17 cellular contexts compared by ENCODE assay signal in genomic region chr5:178690208-178690607, GRCh38.
"Had no signal": no experiment of that assay in that cellular context is flagged by ENCODE, and none has a peak within 500 bp of the region (broad histone marks: within the 10 kb centered on the region; RNA-seq: fewer than 3 reads in every experiment).

No MANE protein-coding gene starts in this region.

- H3K4me1 ChIP-seq: adrenal gland, heart left ventricle, left ventricle myocardium inferior, tibial artery had no signal

- H3K27me3 Mint-ChIP-seq: progenitor cell of endocrine pancreas had no signal

- H3K27me3 ChIP-seq: adrenal gland, heart left ventricle, tibial artery had no signal

- DNase-seq: activated CD4-positive, alpha-beta T cell treated with anti-CD3 and anti-CD28 coated beads for 1 hour; activated CD4-positive, alpha-beta T cell treated with anti-CD3 and anti-CD28 coated beads, Interleukin-2, amount 50 U/mL, for 48 hours; activated gamma-delta T cell treated with Interleukin-2 at 50 U/mL for 16 hours; adrenal gland; effector memory CD8-positive, alpha-beta T cell; foreskin fibroblast; heart left ventricle; left ventricle myocardium inferior; stimulated activated CD4-positive, alpha-beta T cell treated with anti-CD3 and anti-CD28 coated beads, Interleukin-2, amount 100 ng/mL, for 24 hours; stimulated activated naive CD8-positive, alpha-beta T cell treated with anti-CD3 and anti-CD28 coated beads, Interleukin-15, Interleukin-2, amounts not matched to agents 100 U/mL and 50 U/mL, for 24 hours; substantia nigra; T-helper 2 cell; tibial artery; WERI-Rb-1 had no signal

- ATAC-seq: activated naive CD4-positive, alpha-beta T cell treated with anti-CD3 and anti-CD28 coated beads, Interleukin-2, amount 50 U/mL, for 72 hours; effector memory CD8-positive, alpha-beta T cell; heart left ventricle; stimulated activated naive CD8-positive, alpha-beta T cell treated with anti-CD3 and anti-CD28 coated beads, Interleukin-15, Interleukin-2, amounts not matched to agents 100 U/mL and 50 U/mL, for 24 hours had no signal

- H3K36me3 ChIP-seq: adrenal gland, heart left ventricle, left ventricle myocardium inferior, tibial artery, WERI-Rb-1 had no signal

- H3K4me3 ChIP-seq: adrenal gland, heart left ventricle, left ventricle myocardium inferior, tibial artery had no signal

- H3K9me3 Mint-ChIP-seq: effector memory CD8-positive, alpha-beta T cell had no signal

- H3K27ac Mint-ChIP-seq: activated naive CD4-positive, alpha-beta T cell treated with anti-CD3 and anti-CD28 coated beads, Interleukin-2, amount 50 U/mL, for 72 hours; activated T-helper 1 cell treated with anti-CD3 and anti-CD28 coated beads, Interleukin-12 subunit alpha, Interleukin-12 subunit beta, Interleukin-2, Interleukin-4 antibody, amounts not matched to agents 30 ng/mL and 10 ng/mL and 1 ng/mL, durations not matched to agents 14 hours and 24 hours and 36 hours; effector memory CD8-positive, alpha-beta T cell; progenitor cell of endocrine pancreas had no signal

- H3K27ac ChIP-seq: adrenal gland, heart left ventricle, left ventricle myocardium inferior, tibial artery, WERI-Rb-1 had no signal

- H3K4me3 Mint-ChIP-seq: activated T-helper 1 cell treated with anti-CD3 and anti-CD28 coated beads, Interleukin-12 subunit alpha, Interleukin-12 subunit beta, Interleukin-2, Interleukin-4 antibody, amounts not matched to agents 30 ng/mL and 10 ng/mL and 1 ng/mL, durations not matched to agents 14 hours and 24 hours and 36 hours; effector memory CD8-positive, alpha-beta T cell had no signal

- H3K9me3 ChIP-seq: adrenal gland, tibial artery had no signal
